14 cellular contexts compared by ENCODE assay signal in genomic region chr13:110323172-110323851, GRCh38. TPM values are rescaled to one million over a fixed set of nuclear protein-coding genes. Genes with fewer than 3 reads are reported as not detected.
DNase-seq lines count a peak whose midpoint lies in the region; ATAC-seq and TF ChIP-seq lines count a peak whose summit lies in the region.
"Had no signal": no experiment of that assay in that cellular context is flagged by ENCODE, and none has a peak within 500 bp of the region (broad histone marks: within the 10 kb centered on the region; RNA-seq: fewer than 3 reads in every experiment).

No MANE protein-coding gene starts in this region.

- H3K27me3 ChIP-seq in RWPE2 (ENCODE audit: insufficient read depth, poor library complexity, severe bottlenecking) = no peaks in the 10 kb centered on the region
- no peaks in the 10 kb centered on the region for H3K27me3 ChIP-seq in fibroblast of lung (ENCODE audit: control insufficient read depth, insufficient read depth, low read length)
- H3K27me3 ChIP-seq in rectal smooth muscle tissue (ENCODE audit: control insufficient read depth, insufficient read depth, low read length) = no peaks in the 10 kb centered on the region
- peaks cover 36% of the 10 kb centered on the region for H3K27me3 ChIP-seq in BE2C

- H3K4me3 ChIP-seq in RWPE2 (ENCODE audit: severe bottlenecking) (no peak overlapping the region), fibroblast of lung (replicated peaks in 1 of 4; ENCODE audit: control extremely low read depth in 1 of 4, insufficient read depth in 1 of 4, low read depth in 3 of 4, low read length in 4 of 4) (no peak overlapping the region), rectal smooth muscle tissue (ENCODE audit: low read length) (no peak overlapping the region), BE2C (ENCODE audit: low read depth, low read length) (no peak overlapping the region)

- H3K27ac ChIP-seq in RWPE2 (ENCODE audit: poor library complexity, severe bottlenecking) (peak overlapping the region; percentile 99), fibroblast of lung (ENCODE audit: insufficient read depth, low read length) (peak overlapping the region; percentile 49), rectal smooth muscle tissue (ENCODE audit: low read depth, low read length) (peak overlapping the region; percentile 75)

- H3K4me2 ChIP-seq in fibroblast of lung (ENCODE audit: extremely low read depth, insufficient read depth, low read length) = no peak overlapping the region

- H3K4me1 ChIP-seq in RWPE2 (ENCODE audit: insufficient read depth, poor library complexity, severe bottlenecking) (peaks cover 40% of the 10 kb centered on the region), fibroblast of lung (ENCODE audit: control insufficient read depth, extremely low read depth, insufficient read depth, low read length) (peaks cover 44% of the 10 kb centered on the region), rectal smooth muscle tissue (ENCODE audit: control insufficient read depth, insufficient read depth, low read length) (peaks cover 69% of the 10 kb centered on the region), BE2C (no peaks in the 10 kb centered on the region)

- peak; percentile 61 for ATAC-seq in RWPE2 (ENCODE audit: low read depth)
- no peak for ATAC-seq in esophagus mucosa
- ATAC-seq: activated CD4-positive, alpha-beta T cell treated with anti-CD3 and anti-CD28 coated beads for 36 hours; effector memory CD8-positive, alpha-beta T cell; left cardiac atrium had no signal

- H3K36me3 ChIP-seq in RWPE2 (ENCODE audit: low read depth) = peaks cover 30% of the 10 kb centered on the region
- no peaks in the 10 kb centered on the region for H3K36me3 ChIP-seq in fibroblast of lung (ENCODE audit: control insufficient read depth, insufficient read depth, low read length)
- H3K36me3 ChIP-seq in rectal smooth muscle tissue (ENCODE audit: control insufficient read depth, insufficient read depth, low read length) = no peaks in the 10 kb centered on the region
- no peaks in the 10 kb centered on the region for H3K36me3 ChIP-seq in BE2C

- H3K9me3 ChIP-seq in RWPE2 (ENCODE audit: severe bottlenecking) (no peaks in the 10 kb centered on the region), fibroblast of lung (ENCODE audit: control insufficient read depth, insufficient read depth, low read depth, low read length) (no peaks in the 10 kb centered on the region), BE2C (no peaks in the 10 kb centered on the region)

- H3K79me2 ChIP-seq in fibroblast of lung (ENCODE audit: control insufficient read depth, insufficient read depth, low read length) = peaks cover 58% of the 10 kb centered on the region

- H4K20me1 ChIP-seq in fibroblast of lung (ENCODE audit: control insufficient read depth, extremely low read depth, insufficient read depth, low read length) = no peaks in the 10 kb centered on the region

- TF ChIP-seq CTCF in RWPE2 (IDR thresholded peaks at IDR 0.05; ENCODE audit: poor library complexity, severe bottlenecking) (peak; percentile 36), fibroblast of lung (conservative IDR thresholded peaks at IDR 0.05 in 1 of 2, IDR thresholded peaks at IDR 0.05 in 1 of 2; ENCODE audit: low read depth in 1 of 2, low read length in 2 of 2) (peak in 1 of 2 donors; percentile 4), BE2C (IDR thresholded peaks at IDR 0.05; ENCODE audit: low read depth, low read length) (no peak)

- H3K9ac ChIP-seq in fibroblast of lung (ENCODE audit: insufficient read depth, low read length) (no peak overlapping the region), rectal smooth muscle tissue (ENCODE audit: low read length) (no peak overlapping the region)

- DNase-seq in GM03348 (ENCODE audit: low spot score) (peak; percentile 82), RWPE2 (ENCODE audit: low spot score) (no peak), fibroblast of lung (ENCODE audit: low read depth in 2 of 2) (peak; percentile 50 to 96), epidermal melanocyte (ENCODE audit: insufficient read length, low spot score) (no peak), NCI-H187 treated with DMSO at 0.1 percent for 48 hours (lab: John Stamatoyannopoulos, UW) (no peak), BE2C (no peak)
- DNase-seq: activated CD4-positive, alpha-beta T cell treated with anti-CD3 and anti-CD28 coated beads for 36 hours; activated gamma-delta T cell treated with Interleukin-2 at 50 U/mL for 16 hours; COR-L47; effector memory CD8-positive, alpha-beta T cell; left cardiac atrium; NCI-H345 had no signal

- no peak overlapping the region for H2AFZ ChIP-seq in fibroblast of lung (ENCODE audit: low read length)

RNA-seq across cellular contexts. Expression of gene COL4A2, which starts 16.2 kb away (rescaled TPM):
- total RNA-seq in fibroblast of lung (93.1 and 123 TPM in 2 replicates), esophagus mucosa (30.8 TPM)
- 43.8 and 463 TPM in 2 replicates for polyA plus RNA-seq in fibroblast of lung
- 52.1 and 712 TPM in 2 replicates for polyA plus RNA-seq in fibroblast of lung (2012)
- 56.9 and 841 TPM in 2 replicates for polyA minus RNA-seq in fibroblast of lung (ENCODE audit: low replicate concordance)
- 11.5 TPM for polyA plus RNA-seq in BE2C (2012; ENCODE audit: insufficient read depth, insufficient read length, low read depth)
- total RNA-seq: activated CD4-positive, alpha-beta T cell treated with anti-CD3 and anti-CD28 coated beads for 36 hours had no signal

RNA-seq across cellular contexts. Expression of gene COL4A1, which starts 16.4 kb away (rescaled TPM):
- total RNA-seq in fibroblast of lung (34.0 and 57.5 TPM in 2 replicates), esophagus mucosa (27.5 TPM)
- polyA plus RNA-seq in fibroblast of lung = 18.4 and 607 TPM in 2 replicates
- polyA plus RNA-seq in fibroblast of lung (2012) = 19.5 and 691 TPM in 2 replicates
- polyA minus RNA-seq in fibroblast of lung (ENCODE audit: low replicate concordance) = 30.9 and 567 TPM in 2 replicates
- 4.1 TPM for polyA plus RNA-seq in BE2C (2012; ENCODE audit: insufficient read depth, insufficient read length, low read depth)

Comparison
In these comparisons a context has a peak if more than half of its experiments do, and no peak if none do; other contexts are left out.
1. DNase-seq: peak in GM03348 (single experiment) and fibroblast of lung (2 of 2); none in RWPE2 (single experiment), epidermal melanocyte (single experiment), NCI-H187 treated with DMSO at 0.1 percent for 48 hours (single experiment) and BE2C (single experiment).
2. H3K27ac ChIP-seq: peak in every context shown above with its lines; median percentile 99 in RWPE2; 75 in rectal smooth muscle tissue; 49 in fibroblast of lung.